Comparison of ENCODE assay signal across 8 cellular contexts in the genomic region with DNA sequence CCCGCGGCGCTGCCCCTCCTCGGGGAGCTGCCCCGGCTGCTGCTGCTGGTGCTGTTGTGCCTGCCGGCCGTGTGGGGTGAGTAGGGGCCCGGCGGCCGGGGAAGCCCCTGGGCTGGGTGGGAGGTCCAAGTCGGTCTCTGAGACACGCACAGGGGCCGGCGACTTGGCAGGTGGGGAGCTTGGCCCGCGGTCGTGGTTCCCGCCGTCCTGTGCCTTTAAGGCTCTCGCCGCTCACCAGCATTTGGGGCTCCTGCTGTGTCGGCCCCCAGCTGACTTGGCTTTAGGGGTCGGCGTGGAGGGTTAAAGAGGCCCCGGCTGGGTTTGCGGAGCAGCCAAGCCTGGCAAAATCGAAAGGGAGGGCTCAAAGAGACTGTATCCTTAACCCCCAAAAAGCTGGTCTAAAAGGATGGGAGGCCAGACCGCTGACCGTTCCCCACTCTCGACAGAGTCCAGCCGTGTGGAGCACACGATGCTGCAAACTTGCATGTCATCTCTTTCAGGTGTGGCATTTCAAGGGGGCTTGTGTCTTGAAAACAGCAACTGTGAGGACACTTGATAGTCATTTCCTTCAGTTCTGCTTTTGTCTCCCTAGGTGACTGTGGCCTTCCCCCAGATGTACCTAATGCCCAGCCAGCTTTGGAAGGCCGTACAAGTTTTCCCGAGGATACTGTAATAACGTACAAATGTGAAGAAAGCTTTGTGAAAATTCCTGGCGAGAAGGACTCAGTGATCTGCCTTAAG. TPM values are rescaled to one million over a fixed set of nuclear protein-coding genes. Genes with fewer than 3 reads are reported as not detected.
DNase-seq lines count a peak whose midpoint lies in the region; TF ChIP-seq lines count a peak whose summit lies in the region.

No MANE protein-coding gene starts in this region.

- intact Hi-C loops in activated T-helper 1 cell treated with anti-CD3 and anti-CD28 coated beads, Interleukin-12 subunit alpha, Interleukin-12 subunit beta, Interleukin-2, Interleukin-4 antibody, amounts not matched to agents 30 ng/mL and 10 ng/mL and 1 ng/mL, durations not matched to agents 14 hours and 24 hours and 36 hours (cut with micrococcal nuclease), result loop anchor here (1.0 to 10.0 kb wide), 14 partner anchors 14 to 635 kb away; a partner anchor contains a TSS

- H3K4me3 ChIP-seq in HUES6 (ENCODE audit: low read depth, low read length) (peak overlapping the region; percentile 81), cardiac muscle cell (peak overlapping the region; percentile 51)

- no peak for TF ChIP-seq CTCF in cardiac muscle cell (IDR thresholded peaks at IDR 0.05; ENCODE audit: low read depth, low read length)
- no peak for TF ChIP-seq CTCF in GM20000 (IDR thresholded peaks at IDR 0.05; ENCODE audit: extremely low read depth, missing control alignments)

- peaks cover 6% of the 10 kb centered on the region for H3K9me3 Mint-ChIP-seq in activated CD4-positive, alpha-beta T cell treated with anti-CD3 and anti-CD28 coated beads, Interleukin-2, amount 10 ng/mL, durations not matched to agents 7 days and 5 days
- H3K9me3 Mint-ChIP-seq in activated T-helper 1 cell treated with anti-CD3 and anti-CD28 coated beads, Interleukin-12 subunit alpha, Interleukin-12 subunit beta, Interleukin-2, Interleukin-4 antibody, amounts not matched to agents 30 ng/mL and 10 ng/mL and 1 ng/mL, durations not matched to agents 14 hours and 24 hours and 36 hours, result peaks cover 4% of the 10 kb centered on the region

- peaks cover 48% of the 10 kb centered on the region for H3K36me3 Mint-ChIP-seq in activated CD4-positive, alpha-beta T cell treated with anti-CD3 and anti-CD28 coated beads, Interleukin-2, amount 10 ng/mL, durations not matched to agents 7 days and 5 days (ENCODE audit: low read depth)
- H3K36me3 Mint-ChIP-seq in activated T-helper 1 cell treated with anti-CD3 and anti-CD28 coated beads, Interleukin-12 subunit alpha, Interleukin-12 subunit beta, Interleukin-2, Interleukin-4 antibody, amounts not matched to agents 30 ng/mL and 10 ng/mL and 1 ng/mL, durations not matched to agents 14 hours and 24 hours and 36 hours (ENCODE audit: low read depth), result peaks cover 29% of the 10 kb centered on the region

- DNase-seq in activated CD4-positive, alpha-beta T cell treated with anti-CD3 and anti-CD28 coated beads, Interleukin-2, amount 10 ng/mL, durations not matched to agents 7 days and 5 days, result no peak
- no peak for DNase-seq in activated CD4-positive, alpha-beta T cell treated with anti-CD3 and anti-CD28 coated beads for 4 hours
- DNase-seq in activated T-helper 1 cell treated with anti-CD3 and anti-CD28 coated beads, Interleukin-12 subunit alpha, Interleukin-12 subunit beta, Interleukin-2, Interleukin-4 antibody, amounts not matched to agents 30 ng/mL and 10 ng/mL and 1 ng/mL, durations not matched to agents 14 hours and 24 hours and 36 hours (ENCODE audit: low spot score), result no peak
- peak; percentile 11 to 40 for DNase-seq in cardiac muscle cell (ENCODE audit: low read depth in 1 of 2, low spot score in 1 of 2)
- DNase-seq in pons (ENCODE audit: low spot score), result peak; percentile 45
- DNase-seq in GM20000 (ENCODE audit: low spot score), result no peak
- DNase-seq in LoVo (ENCODE audit: low spot score), result no peak

- H3K36me3 ChIP-seq in HUES6 (ENCODE audit: control insufficient read depth, insufficient read depth, low read length) (peaks cover 20% of the 10 kb centered on the region), cardiac muscle cell (peaks cover 14% of the 10 kb centered on the region)

- POLR2A ChIA-PET in activated CD4-positive, alpha-beta T cell treated with anti-CD3 and anti-CD28 coated beads, Interleukin-2, amount 10 ng/mL, durations not matched to agents 7 days and 5 days (lab: Charles Lee), result interaction anchor here (0.6 to 1.1 kb wide), 5 partner anchors 10 to 64 kb away, joined by 3 to 7 read pairs (median 3); no protein-coding TSS in a partner anchor

- H3K4me1 Mint-ChIP-seq in activated CD4-positive, alpha-beta T cell treated with anti-CD3 and anti-CD28 coated beads, Interleukin-2, amount 10 ng/mL, durations not matched to agents 7 days and 5 days, result peaks cover 45% of the 10 kb centered on the region
- peaks cover 35% of the 10 kb centered on the region for H3K4me1 Mint-ChIP-seq in activated T-helper 1 cell treated with anti-CD3 and anti-CD28 coated beads, Interleukin-12 subunit alpha, Interleukin-12 subunit beta, Interleukin-2, Interleukin-4 antibody, amounts not matched to agents 30 ng/mL and 10 ng/mL and 1 ng/mL, durations not matched to agents 14 hours and 24 hours and 36 hours (ENCODE audit: low read depth)

- H3K9me3 ChIP-seq in HUES6 (ENCODE audit: control insufficient read depth, insufficient read depth, low read depth, low read length), result no peaks in the 10 kb centered on the region
- H3K9me3 ChIP-seq in cardiac muscle cell (ENCODE audit: low read depth), result no peaks in the 10 kb centered on the region

- H3K4me3 Mint-ChIP-seq in activated CD4-positive, alpha-beta T cell treated with anti-CD3 and anti-CD28 coated beads, Interleukin-2, amount 10 ng/mL, durations not matched to agents 7 days and 5 days, result peak overlapping the region; percentile 83
- H3K4me3 Mint-ChIP-seq in activated T-helper 1 cell treated with anti-CD3 and anti-CD28 coated beads, Interleukin-12 subunit alpha, Interleukin-12 subunit beta, Interleukin-2, Interleukin-4 antibody, amounts not matched to agents 30 ng/mL and 10 ng/mL and 1 ng/mL, durations not matched to agents 14 hours and 24 hours and 36 hours, result peak overlapping the region; percentile 88

- no peaks in the 10 kb centered on the region; the same call in 1 of the 2 replicates for H3K27me3 ChIP-seq in HUES6 (ENCODE audit: control insufficient read depth, insufficient read depth, low read length)
- no peaks in the 10 kb centered on the region for H3K27me3 ChIP-seq in cardiac muscle cell

- H3K27ac Mint-ChIP-seq in activated CD4-positive, alpha-beta T cell treated with anti-CD3 and anti-CD28 coated beads, Interleukin-2, amount 10 ng/mL, durations not matched to agents 7 days and 5 days, result peak overlapping the region; percentile 100
- peak overlapping the region; percentile 99 for H3K27ac Mint-ChIP-seq in activated T-helper 1 cell treated with anti-CD3 and anti-CD28 coated beads, Interleukin-12 subunit alpha, Interleukin-12 subunit beta, Interleukin-2, Interleukin-4 antibody, amounts not matched to agents 30 ng/mL and 10 ng/mL and 1 ng/mL, durations not matched to agents 14 hours and 24 hours and 36 hours

- H3K27ac ChIP-seq in HUES6 (ENCODE audit: low read depth, low read length), result peak overlapping the region; percentile 53; the same call in 1 of the 2 replicates
- peak overlapping the region; percentile 79 for H3K27ac ChIP-seq in cardiac muscle cell

- CTCF ChIA-PET in activated CD4-positive, alpha-beta T cell treated with anti-CD3 and anti-CD28 coated beads, Interleukin-2, amount 10 ng/mL, durations not matched to agents 7 days and 5 days (lab: Charles Lee), result interaction anchor here (0.5 to 2.8 kb wide), 12 partner anchors 8 to 611 kb away, joined by 3 to 19 read pairs (median 4); no protein-coding TSS in a partner anchor

- H3K9ac ChIP-seq in HUES6 (ENCODE audit: low read length), result peak overlapping the region; percentile 77

- H3K27me3 Mint-ChIP-seq in activated CD4-positive, alpha-beta T cell treated with anti-CD3 and anti-CD28 coated beads, Interleukin-2, amount 10 ng/mL, durations not matched to agents 7 days and 5 days, result no peaks in the 10 kb centered on the region
- peaks cover 2% of the 10 kb centered on the region for H3K27me3 Mint-ChIP-seq in activated T-helper 1 cell treated with anti-CD3 and anti-CD28 coated beads, Interleukin-12 subunit alpha, Interleukin-12 subunit beta, Interleukin-2, Interleukin-4 antibody, amounts not matched to agents 30 ng/mL and 10 ng/mL and 1 ng/mL, durations not matched to agents 14 hours and 24 hours and 36 hours (ENCODE audit: insufficient read depth)

- H3K4me1 ChIP-seq in HUES6 (ENCODE audit: control insufficient read depth, insufficient read depth, low read length) (peaks cover 3% of the 10 kb centered on the region), cardiac muscle cell (ENCODE audit: low read depth) (peaks cover 4% of the 10 kb centered on the region)

RNA-seq across cellular contexts. Expression of a gene that starts 0.5 kb away (rescaled TPM):
- 100 to 1,000 TPM in 1 of 2 experiments, 10 to 100 TPM in 1; 92.0 to 117 TPM for total RNA-seq in activated CD4-positive, alpha-beta T cell treated with anti-CD3 and anti-CD28 coated beads, Interleukin-2, amount 10 ng/mL, durations not matched to agents 7 days and 5 days
- 177 and 178 TPM in 2 replicates for total RNA-seq in activated T-helper 1 cell treated with anti-CD3 and anti-CD28 coated beads, Interleukin-12 subunit alpha, Interleukin-12 subunit beta, Interleukin-2, Interleukin-4 antibody, amounts not matched to agents 30 ng/mL and 10 ng/mL and 1 ng/mL, durations not matched to agents 14 hours and 24 hours and 36 hours
- total RNA-seq in cardiac muscle cell, result 14.6 and 19.4 TPM in 2 replicates
- polyA plus RNA-seq in cardiac muscle cell, result 20.3 and 24.9 TPM in 2 replicates

Comparison
In these comparisons a context has a peak if more than half of its experiments do, and no peak if none do; other contexts are left out.
1. DNase-seq: peak in cardiac muscle cell (2 of 2) and pons (single experiment); none in activated CD4-positive, alpha-beta T cell treated with anti-CD3 and anti-CD28 coated beads, Interleukin-2, amount 10 ng/mL, durations not matched to agents 7 days and 5 days (single experiment), activated CD4-positive, alpha-beta T cell treated with anti-CD3 and anti-CD28 coated beads for 4 hours (0 of 2), activated T-helper 1 cell treated with anti-CD3 and anti-CD28 coated beads, Interleukin-12 subunit alpha, Interleukin-12 subunit beta, Interleukin-2, Interleukin-4 antibody, amounts not matched to agents 30 ng/mL and 10 ng/mL and 1 ng/mL, durations not matched to agents 14 hours and 24 hours and 36 hours (single experiment), GM20000 (single experiment) and LoVo (single experiment).